In genomic region chr15:73696641-73697001, GRCh38 we compare ENCODE assay signal across 10 cellular contexts. TPM values are rescaled to one million over a fixed set of nuclear protein-coding genes. Genes with fewer than 3 reads are reported as not detected.
DNase-seq lines count a peak whose midpoint lies in the region; ATAC-seq, FAIRE-seq and TF ChIP-seq lines count a peak whose summit lies in the region.
"Had no signal": no experiment of that assay in that cellular context is flagged by ENCODE, and none has a peak within 500 bp of the region (broad histone marks: within the 10 kb centered on the region; RNA-seq: fewer than 3 reads in every experiment).

No MANE protein-coding gene starts in this region.

- H3K4me1 ChIP-seq in foreskin keratinocyte, result peaks cover 29% of the 10 kb centered on the region
- peaks cover 0 to 2% of the 10 kb centered on the region in 2 donors for H3K4me1 ChIP-seq in small intestine (ENCODE audit: control insufficient read depth in 2 of 2, insufficient read depth in 1 of 2, low read depth in 1 of 2, low read length in 1 of 2)

- no peak overlapping the region for H3K4me3 ChIP-seq in small intestine (ENCODE audit: low read depth in 1 of 2, low read length in 2 of 2)
- H3K4me3 ChIP-seq: upper lobe of right lung had no signal

- H3K9me3 ChIP-seq in small intestine (ENCODE audit: control insufficient read depth, low read depth), result no peaks in the 10 kb centered on the region
- H3K9me3 ChIP-seq: upper lobe of right lung had no signal

- no peak for TF ChIP-seq CTCF in foreskin keratinocyte (conservative IDR thresholded peaks at IDR 0.05)

- peaks cover 0 to 3% of the 10 kb centered on the region in 2 donors for H3K36me3 ChIP-seq in small intestine (ENCODE audit: control insufficient read depth in 2 of 2, insufficient read depth in 2 of 2, low read length in 2 of 2)
- H3K36me3 ChIP-seq: upper lobe of right lung had no signal

- H3K27ac ChIP-seq in foreskin keratinocyte (peak overlapping the region; percentile 35), small intestine (ENCODE audit: low read depth in 1 of 2, low read length in 1 of 2) (peak overlapping the region; percentile 6 to 27)
- H3K27ac ChIP-seq: upper lobe of right lung had no signal

- no peaks in the 10 kb centered on the region for H3K9me3 Mint-ChIP-seq in activated CD4-positive, alpha-beta T cell treated with anti-CD3 and anti-CD28 coated beads, Interleukin-2, amount 10 ng/mL, durations not matched to agents 24 days and 14 days
- no peaks in the 10 kb centered on the region for H3K9me3 Mint-ChIP-seq in activated CD4-positive, alpha-beta memory T cell treated with anti-CD3 and anti-CD28 coated beads for 36 hours

- POLR2A ChIA-PET in activated CD4-positive, alpha-beta memory T cell treated with anti-CD3 and anti-CD28 coated beads for 36 hours (lab: Charles Lee), result interaction anchor here (1.2 kb wide), 2 partner anchors 10 to 60 kb away, joined by 3 read pairs; no protein-coding TSS in a partner anchor

- H3K4me3 Mint-ChIP-seq in activated CD4-positive, alpha-beta T cell treated with anti-CD3 and anti-CD28 coated beads, Interleukin-2, amount 10 ng/mL, durations not matched to agents 24 days and 14 days, result peak overlapping the region; percentile 54
- H3K4me3 Mint-ChIP-seq in activated CD4-positive, alpha-beta memory T cell treated with anti-CD3 and anti-CD28 coated beads for 36 hours, result peak overlapping the region; percentile 30

- intact Hi-C loops in activated CD4-positive, alpha-beta T cell treated with anti-CD3 and anti-CD28 coated beads, Interleukin-2, amount 10 ng/mL, durations not matched to agents 24 days and 14 days (cut with micrococcal nuclease), result loop anchor here (1.0 to 2.0 kb wide), 3 partner anchors 14 to 46 kb away; no protein-coding TSS in a partner anchor
- intact Hi-C loops in activated CD4-positive, alpha-beta memory T cell treated with anti-CD3 and anti-CD28 coated beads for 36 hours (cut with micrococcal nuclease), result loop anchor here (1.0 to 10.0 kb wide), 2 partner anchors 13 to 912 kb away; partner anchors contain the start of gene ADPGK

- peaks cover 45% of the 10 kb centered on the region for H3K4me1 Mint-ChIP-seq in activated CD4-positive, alpha-beta T cell treated with anti-CD3 and anti-CD28 coated beads, Interleukin-2, amount 10 ng/mL, durations not matched to agents 24 days and 14 days
- H3K4me1 Mint-ChIP-seq in activated CD4-positive, alpha-beta memory T cell treated with anti-CD3 and anti-CD28 coated beads for 36 hours (ENCODE audit: low read depth), result peaks cover 31% of the 10 kb centered on the region

- ATAC-seq in foreskin keratinocyte (no peak), GM19463 (IDR thresholded peaks at IDR 0.05; ENCODE audit: unreplicated experiment) (no peak), GM18519 (IDR thresholded peaks at IDR 0.05; ENCODE audit: low FRiP score, unreplicated experiment) (no peak), HG03097 (IDR thresholded peaks at IDR 0.05; ENCODE audit: low FRiP score, unreplicated experiment) (no peak)

- no peaks in the 10 kb centered on the region for H3K36me3 Mint-ChIP-seq in activated CD4-positive, alpha-beta T cell treated with anti-CD3 and anti-CD28 coated beads, Interleukin-2, amount 10 ng/mL, durations not matched to agents 24 days and 14 days (ENCODE audit: low read depth)
- no peaks in the 10 kb centered on the region for H3K36me3 Mint-ChIP-seq in activated CD4-positive, alpha-beta memory T cell treated with anti-CD3 and anti-CD28 coated beads for 36 hours

- no peak for DNase-seq in activated CD4-positive, alpha-beta T cell treated with anti-CD3 and anti-CD28 coated beads, Interleukin-2, amount 10 ng/mL, durations not matched to agents 24 days and 14 days
- DNase-seq in activated CD4-positive, alpha-beta T cell treated with anti-CD3 and anti-CD28 coated beads for 48 hours, result no peak
- no peak for DNase-seq in activated CD4-positive, alpha-beta memory T cell treated with anti-CD3 and anti-CD28 coated beads for 36 hours
- no peak for DNase-seq in foreskin keratinocyte
- DNase-seq in small intestine, result no peak

- WGBS in small intestine, 3 donors, result 59 to 81% (median 67%) methylated on average over 1 of the region's 1 CpG

- peak overlapping the region; percentile 63 for H3K27ac Mint-ChIP-seq in activated CD4-positive, alpha-beta T cell treated with anti-CD3 and anti-CD28 coated beads, Interleukin-2, amount 10 ng/mL, durations not matched to agents 24 days and 14 days
- H3K27ac Mint-ChIP-seq in activated CD4-positive, alpha-beta memory T cell treated with anti-CD3 and anti-CD28 coated beads for 36 hours, result peak overlapping the region; percentile 36

- CTCF ChIA-PET in activated CD4-positive, alpha-beta memory T cell treated with anti-CD3 and anti-CD28 coated beads for 36 hours (lab: Charles Lee), result interaction anchor here (1.5 to 18.1 kb wide), 5 partner anchors 8 to 137 kb away, joined by 4 to 437 read pairs (median 40); partner anchors contain the start of genes CD276 and NPTN

- peaks cover 56% of the 10 kb centered on the region for H3K27me3 Mint-ChIP-seq in activated CD4-positive, alpha-beta T cell treated with anti-CD3 and anti-CD28 coated beads, Interleukin-2, amount 10 ng/mL, durations not matched to agents 24 days and 14 days
- H3K27me3 Mint-ChIP-seq in activated CD4-positive, alpha-beta memory T cell treated with anti-CD3 and anti-CD28 coated beads for 36 hours, result peaks cover 53% of the 10 kb centered on the region

- no peak for FAIRE-seq in small intestine (lab: Jason Lieb, UNC)

- no peaks in the 10 kb centered on the region for H3K27me3 ChIP-seq in foreskin keratinocyte
- H3K27me3 ChIP-seq in small intestine (ENCODE audit: control insufficient read depth in 2 of 2, insufficient read depth in 2 of 2, low read length in 2 of 2), result no peaks in the 10 kb centered on the region
- H3K27me3 ChIP-seq: upper lobe of right lung had no signal

RNA-seq across cellular contexts. Expression of gene CD276, which starts 12.4 kb away (rescaled TPM):
- 20.1 and 20.3 TPM in 2 replicates for total RNA-seq in activated CD4-positive, alpha-beta T cell treated with anti-CD3 and anti-CD28 coated beads, Interleukin-2, amount 10 ng/mL, durations not matched to agents 24 days and 14 days
- total RNA-seq in activated CD4-positive, alpha-beta memory T cell treated with anti-CD3 and anti-CD28 coated beads for 36 hours, result 1 to 10 TPM; 3.7 to 4.9 TPM
- 107 and 126 TPM in 2 replicates for total RNA-seq in foreskin keratinocyte
- polyA plus RNA-seq in foreskin keratinocyte (118 and 129 TPM in 2 replicates), small intestine (10 to 100 TPM in 2 of 3 donors, 1 to 10 TPM in 1; 7.8 to 40.7 (median 10.3) TPM)

RNA-seq across cellular contexts. Expression of gene INSYN1, which starts 56.5 kb away (rescaled TPM):
- not detected in 2 replicates for total RNA-seq in activated CD4-positive, alpha-beta T cell treated with anti-CD3 and anti-CD28 coated beads, Interleukin-2, amount 10 ng/mL, durations not matched to agents 24 days and 14 days
- total RNA-seq in activated CD4-positive, alpha-beta memory T cell treated with anti-CD3 and anti-CD28 coated beads for 36 hours, result not detected
- total RNA-seq in foreskin keratinocyte, result 0.24 and 0.35 TPM in 2 replicates
- polyA plus RNA-seq in foreskin keratinocyte (0.26 and 0.29 TPM in 2 replicates), small intestine (1 to 10 TPM in 2 of 3 donors, not detected in 1; 1.9 TPM)
- total RNA-seq: HT-29 had no signal
